In the genomic region with DNA sequence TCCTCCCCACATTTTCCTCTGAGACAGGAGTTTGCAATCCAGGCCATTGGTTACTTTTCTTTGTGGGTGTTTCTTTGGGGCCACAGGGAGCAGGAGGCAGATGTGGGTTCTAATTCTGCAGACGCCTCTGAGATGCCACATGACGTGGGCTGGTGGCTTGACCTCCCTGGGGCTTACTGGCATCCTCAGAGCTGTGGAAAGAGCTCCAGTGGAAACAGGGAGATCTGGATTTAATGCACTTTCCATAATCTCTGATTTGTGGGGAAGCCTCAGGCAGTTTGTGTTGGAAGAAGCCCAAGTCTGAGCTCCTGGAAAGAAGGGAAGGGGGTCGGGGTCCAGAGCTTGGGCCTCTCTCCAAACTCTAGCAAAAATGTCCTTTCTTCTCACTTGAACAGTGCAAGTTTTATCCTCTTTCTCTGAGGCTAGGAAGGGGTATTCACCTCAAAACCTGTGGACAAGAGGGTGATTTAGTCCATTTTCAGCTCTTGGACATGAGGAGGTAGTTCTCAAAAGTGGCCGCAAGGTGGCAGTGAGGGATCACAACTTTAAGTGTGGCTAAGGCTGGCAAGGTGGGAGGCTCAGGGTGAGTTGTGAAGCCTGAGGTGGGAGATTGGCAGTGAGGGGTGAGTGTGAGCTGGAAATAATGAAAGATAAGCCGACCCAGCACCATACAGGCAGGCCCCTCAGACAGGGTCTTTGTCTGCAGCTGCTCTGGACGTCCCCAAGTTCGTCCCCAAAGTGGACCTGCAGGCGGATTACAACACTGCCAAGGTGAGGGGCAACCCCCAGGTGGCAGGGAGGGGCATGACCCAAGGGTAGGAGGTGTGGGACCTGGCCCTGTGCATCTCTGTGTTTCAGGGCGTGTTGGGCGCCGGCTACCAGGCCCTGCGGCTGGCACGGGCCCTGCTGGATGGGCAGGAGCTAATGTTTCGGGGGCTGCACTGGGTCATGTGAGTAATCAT, we compare ENCODE assay signal across 8 cellular contexts.
DNase-seq lines count a peak whose midpoint lies in the region; ATAC-seq and TF ChIP-seq lines count a peak whose summit lies in the region.

No MANE protein-coding gene starts in this region.

- H3K4me3 ChIP-seq in HL-60 (replicated peaks; ENCODE audit: insufficient read depth, low read length) = no peak overlapping the region

- peaks cover 10 to 16% of the 10 kb centered on the region in 2 donors for H3K4me1 Mint-ChIP-seq in effector memory CD8-positive, alpha-beta T cell (ENCODE audit: low read depth in 2 of 2)

- peak; percentile 83 for ATAC-seq in effector memory CD8-positive, alpha-beta T cell (replicated peaks)
- ATAC-seq in GM21367 (IDR thresholded peaks at IDR 0.05; ENCODE audit: unreplicated experiment) = no peak

- H3K27ac ChIP-seq in HL-60 (replicated peaks) = no peak overlapping the region

- H3K27me3 ChIP-seq in HL-60 (ENCODE audit: insufficient read depth, poor library complexity, severe bottlenecking) = no peaks in the 10 kb centered on the region

- TF ChIP-seq CTCF in HL-60 (IDR thresholded peaks at IDR 0.05; ENCODE audit: insufficient read depth, low read length) = peak; percentile 79

- DNase-seq in COLO668 (lab: John Stamatoyannopoulos, UW; ENCODE audit: unreplicated experiment) = peak; percentile 82
- DNase-seq in HL-60 (ENCODE audit: low read depth in 1 of 2, low spot score in 1 of 2) = peak in 1 of 2 experiments; percentile 65
- peak; percentile 32 to 40 for DNase-seq in NOMO-1 (lab: John Stamatoyannopoulos, UW; ENCODE audit: unreplicated experiment in 2 of 2)
- peak; percentile 32 to 51 for DNase-seq in activated CD8-positive, alpha-beta memory T cell treated with anti-CD3 and anti-CD28 coated beads for 1 hour (ENCODE audit: extremely low read depth in 1 of 2, low read depth in 1 of 2)
- DNase-seq in effector memory CD8-positive, alpha-beta T cell = peak; percentile 54 to 66 (median 64)
- DNase-seq in midbrain (lab: John Stamatoyannopoulos, UW) = peak; percentile 46
- peak; percentile 16 to 63 (median 54) for DNase-seq in stimulated activated naive CD4-positive, alpha-beta T cell (lab: John Stamatoyannopoulos, UW)

- peak overlapping the region; percentile 7 to 41 for H3K27ac Mint-ChIP-seq in effector memory CD8-positive, alpha-beta T cell

- H3K9me3 Mint-ChIP-seq in effector memory CD8-positive, alpha-beta T cell = no peaks in the 10 kb centered on the region

- H3K36me3 Mint-ChIP-seq in effector memory CD8-positive, alpha-beta T cell (ENCODE audit: insufficient read depth) = peaks cover 47% of the 10 kb centered on the region

- H3K4me3 Mint-ChIP-seq in effector memory CD8-positive, alpha-beta T cell = no peak overlapping the region

- no peaks in the 10 kb centered on the region for H3K27me3 Mint-ChIP-seq in effector memory CD8-positive, alpha-beta T cell
